In the genomic region with DNA sequence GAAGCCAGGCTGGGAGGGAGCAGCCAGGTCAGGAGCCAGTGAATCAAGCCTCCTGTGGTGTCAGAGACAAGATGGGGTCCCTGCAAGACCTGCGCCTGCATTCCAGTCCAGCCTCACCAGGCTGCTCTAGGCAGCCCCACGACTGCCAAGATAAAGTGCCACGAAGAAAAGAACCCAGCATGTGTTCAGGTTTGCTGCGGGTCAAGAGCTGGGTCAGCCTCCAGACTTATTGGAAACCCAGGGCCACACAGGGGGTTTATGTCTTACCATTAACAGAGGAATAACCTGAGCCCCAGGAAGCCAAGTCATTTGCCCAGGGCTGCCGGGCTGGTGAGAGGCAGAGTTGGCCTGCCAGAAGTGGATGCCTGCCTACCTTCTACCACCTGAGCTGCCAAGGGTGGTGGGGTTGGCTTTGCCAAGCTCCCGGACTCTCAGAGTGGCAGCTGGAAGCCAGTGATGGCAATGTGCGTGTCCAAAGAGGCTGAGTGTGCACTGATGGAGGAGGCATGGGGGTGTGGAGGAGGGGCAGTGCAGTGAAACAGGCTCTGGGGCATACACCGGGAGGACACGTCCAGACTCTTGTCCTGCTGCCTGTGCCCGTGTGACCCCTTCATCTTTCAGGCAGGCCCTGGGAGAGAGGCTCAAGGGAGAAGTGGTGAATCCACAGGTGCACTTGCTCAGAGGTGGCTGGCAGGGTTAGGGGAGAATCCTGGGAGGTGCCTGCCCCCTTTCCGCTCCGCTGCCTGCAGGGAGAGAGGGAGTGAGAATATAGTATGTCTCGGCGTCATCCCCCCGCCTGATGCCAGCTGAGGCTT, we compare ENCODE assay signal across 1 cellular context.
TF ChIP-seq lines count a peak whose summit lies in the region.

No MANE protein-coding gene starts in this region.

TF ChIP-seq in HEK293T, 16 proteins besides CTCF, POLR2A, EP300 and RAD21:
- TF ChIP-seq ELF4 (IDR thresholded peaks at IDR 0.05) = no peak
- TF ChIP-seq NFRKB (IDR thresholded peaks at IDR 0.05) = no peak
- TF ChIP-seq ZNF384 (IDR thresholded peaks at IDR 0.05) = no peak
- no peak for TF ChIP-seq CTBP1 (IDR thresholded peaks at IDR 0.05; ENCODE audit: borderline replicate concordance)
- no peak for TF ChIP-seq SP1 (IDR thresholded peaks at IDR 0.05)
- no peak for TF ChIP-seq TARDBP (IDR thresholded peaks at IDR 0.05)
- TF ChIP-seq FOXK2 (IDR thresholded peaks at IDR 0.05) = no peak
- no peak for TF ChIP-seq FOXM1 (IDR thresholded peaks at IDR 0.05; ENCODE audit: borderline replicate concordance)
- no peak for TF ChIP-seq BHLHE40 (IDR thresholded peaks at IDR 0.05; ENCODE audit: borderline replicate concordance)
- TF ChIP-seq, protein P1, sequence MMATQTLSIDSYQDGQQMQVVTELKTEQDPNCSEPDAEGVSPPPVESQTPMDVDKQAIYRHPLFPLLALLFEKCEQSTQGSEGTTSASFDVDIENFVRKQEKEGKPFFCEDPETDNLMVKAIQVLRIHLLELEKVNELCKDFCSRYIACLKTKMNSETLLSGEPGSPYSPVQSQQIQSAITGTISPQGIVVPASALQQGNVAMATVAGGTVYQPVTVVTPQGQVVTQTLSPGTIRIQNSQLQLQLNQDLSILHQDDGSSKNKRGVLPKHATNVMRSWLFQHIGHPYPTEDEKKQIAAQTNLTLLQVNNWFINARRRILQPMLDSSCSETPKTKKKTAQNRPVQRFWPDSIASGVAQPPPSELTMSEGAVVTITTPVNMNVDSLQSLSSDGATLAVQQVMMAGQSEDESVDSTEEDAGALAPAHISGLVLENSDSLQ (IDR thresholded peaks at IDR 0.05) = no peak
- TF ChIP-seq L3MBTL2 (conservative IDR thresholded peaks at IDR 0.05) = no peak
- no peak for TF ChIP-seq LEF1 (IDR thresholded peaks at IDR 0.05; ENCODE audit: borderline replicate concordance)
- no peak for TF ChIP-seq SUZ12 (IDR thresholded peaks at IDR 0.05)
- no peak for TF ChIP-seq HDGF (IDR thresholded peaks at IDR 0.05; ENCODE audit: borderline replicate concordance)
- TF ChIP-seq FOXA1 (IDR thresholded peaks at IDR 0.05) = no peak
- TF ChIP-seq ARNT (IDR thresholded peaks at IDR 0.05) = no peak
